Comparison of ENCODE assay signal across 6 cellular contexts in the genomic region with DNA sequence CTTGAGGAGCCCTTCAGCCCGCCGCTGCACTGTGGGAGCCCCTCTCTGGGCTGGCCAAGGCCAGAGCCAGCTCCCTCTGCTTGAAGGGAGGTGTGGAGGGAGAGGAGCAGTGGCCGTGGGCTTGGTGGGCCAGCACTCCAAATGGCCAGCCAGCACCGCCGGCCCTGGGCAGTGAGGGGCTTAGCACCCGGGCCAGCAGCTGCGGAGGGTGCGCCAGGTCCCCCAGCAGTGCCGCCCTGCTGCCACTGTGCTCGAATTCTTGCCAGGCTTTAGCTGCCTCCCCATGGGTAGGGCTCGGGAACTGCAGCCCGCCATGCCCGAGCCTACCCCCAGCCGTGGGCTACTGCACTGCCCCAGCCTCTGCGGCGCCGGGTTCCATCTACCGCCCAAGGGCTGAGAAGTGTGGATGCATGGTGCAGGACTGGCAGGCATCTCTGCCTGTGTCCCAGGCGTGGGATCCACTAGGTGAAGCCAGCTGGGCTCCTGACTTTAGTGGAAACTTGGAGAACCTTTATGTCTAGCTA.
"Had no signal": no experiment of that assay in that cellular context is flagged by ENCODE, and none has a peak within 500 bp of the region (broad histone marks: within the 10 kb centered on the region; RNA-seq: fewer than 3 reads in every experiment).

No MANE protein-coding gene starts in this region.

- H3K4me3 Mint-ChIP-seq: GM23338, H9, IgD-negative memory B cell had no signal

- H3K27ac Mint-ChIP-seq: GM23338, H9, IgD-negative memory B cell had no signal

- H3K4me2 ChIP-seq: GM23338 had no signal

- ATAC-seq: GM23338, HepG2 had no signal

- H2AFZ ChIP-seq: GM23338 had no signal

- H3K4me3 ChIP-seq: GM23338 had no signal

- DNase-seq: H9, HCEC 1CT, KBM-7 had no signal

- H3K4me1 Mint-ChIP-seq: GM23338, IgD-negative memory B cell had no signal

- H3K36me3 Mint-ChIP-seq: IgD-negative memory B cell had no signal

- H3K27me3 Mint-ChIP-seq: IgD-negative memory B cell had no signal
